8 cellular contexts compared by ENCODE assay signal in the genomic region with DNA sequence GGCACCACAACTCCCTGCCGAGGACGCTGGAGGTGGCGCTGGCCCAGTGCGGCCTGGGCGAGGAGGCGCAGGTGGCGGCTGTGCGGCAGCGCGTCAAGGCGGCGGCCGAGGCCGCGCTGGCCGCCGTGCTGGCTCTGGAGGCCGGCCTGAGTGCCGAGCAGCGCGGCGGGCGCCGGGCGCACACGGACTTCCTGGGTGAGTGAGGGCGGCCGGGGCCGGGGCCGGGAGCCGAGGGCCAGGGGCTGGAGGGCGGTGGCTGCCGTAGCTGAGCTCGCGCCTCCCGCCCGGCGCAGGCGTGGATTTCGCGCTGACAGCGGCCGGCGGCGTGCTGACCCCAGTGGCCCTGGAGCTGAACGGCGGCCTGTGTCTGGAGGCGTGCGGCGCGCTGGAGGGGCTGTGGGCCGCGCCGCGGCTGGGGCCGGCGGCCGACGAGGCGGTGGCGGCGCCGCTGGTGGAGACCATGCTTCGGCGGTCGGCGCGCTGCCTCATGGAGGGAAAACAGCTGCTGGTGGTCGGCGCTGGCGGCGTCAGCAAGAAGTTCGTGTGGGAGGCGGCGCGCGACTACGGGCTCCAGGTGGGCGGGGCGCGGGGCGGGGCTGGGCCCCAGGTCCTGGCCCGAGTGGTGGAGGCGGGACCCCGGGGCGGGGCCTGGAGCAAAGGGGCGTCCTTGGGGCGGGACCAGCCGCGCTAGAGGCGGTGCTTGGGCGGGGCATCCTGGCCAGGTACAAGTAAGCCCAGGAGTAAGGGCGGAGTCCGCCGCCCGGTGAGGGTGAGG. TPM values are rescaled to one million over a fixed set of nuclear protein-coding genes. Genes with fewer than 3 reads are reported as not detected.
DNase-seq lines count a peak whose midpoint lies in the region; ATAC-seq, FAIRE-seq and TF ChIP-seq lines count a peak whose summit lies in the region.

No MANE protein-coding gene starts in this region.

- ATAC-seq in GM21786 (IDR thresholded peaks at IDR 0.05; ENCODE audit: unreplicated experiment) (peak; percentile 84), natural killer cell (peak; percentile 92 to 99 (median 95))
- peak; percentile 87 to 89 for ATAC-seq in stimulated activated naive B cell treated with anti-CD40 and anti-IgM and Interleukin-4, amounts not matched to agents 10 μg/mL and 1 μg/mL and 100 μg/mL, for 72 hours (replicated peaks)

- H3K27me3 Mint-ChIP-seq in activated T-helper 1 cell treated with anti-CD3 and anti-CD28 coated beads, Interleukin-12 subunit alpha, Interleukin-12 subunit beta, Interleukin-2, Interleukin-4 antibody, amounts not matched to agents 30 ng/mL and 10 ng/mL and 1 ng/mL, durations not matched to agents 14 hours and 24 hours and 36 hours (ENCODE audit: insufficient read depth): peaks cover 11% of the 10 kb centered on the region
- no peaks in the 10 kb centered on the region for H3K27me3 Mint-ChIP-seq in natural killer cell (ENCODE audit: low read depth in 2 of 2)
- H3K27me3 Mint-ChIP-seq in stimulated activated naive B cell treated with anti-CD40 and anti-IgM and Interleukin-4, amounts not matched to agents 10 μg/mL and 1 μg/mL and 100 μg/mL, for 72 hours: no peaks in the 10 kb centered on the region

- no peaks in the 10 kb centered on the region for H3K9me3 Mint-ChIP-seq in activated T-helper 1 cell treated with anti-CD3 and anti-CD28 coated beads, Interleukin-12 subunit alpha, Interleukin-12 subunit beta, Interleukin-2, Interleukin-4 antibody, amounts not matched to agents 30 ng/mL and 10 ng/mL and 1 ng/mL, durations not matched to agents 14 hours and 24 hours and 36 hours
- H3K9me3 Mint-ChIP-seq in natural killer cell: no peaks in the 10 kb centered on the region
- H3K9me3 Mint-ChIP-seq in stimulated activated naive B cell treated with anti-CD40 and anti-IgM and Interleukin-4, amounts not matched to agents 10 μg/mL and 1 μg/mL and 100 μg/mL, for 72 hours: no peaks in the 10 kb centered on the region

- peak overlapping the region; percentile 70 for H3K27ac Mint-ChIP-seq in activated T-helper 1 cell treated with anti-CD3 and anti-CD28 coated beads, Interleukin-12 subunit alpha, Interleukin-12 subunit beta, Interleukin-2, Interleukin-4 antibody, amounts not matched to agents 30 ng/mL and 10 ng/mL and 1 ng/mL, durations not matched to agents 14 hours and 24 hours and 36 hours
- H3K27ac Mint-ChIP-seq in natural killer cell: peak overlapping the region; percentile 83 to 87
- peak overlapping the region; percentile 94 for H3K27ac Mint-ChIP-seq in stimulated activated naive B cell treated with anti-CD40 and anti-IgM and Interleukin-4, amounts not matched to agents 10 μg/mL and 1 μg/mL and 100 μg/mL, for 72 hours

- H3K36me3 Mint-ChIP-seq in activated T-helper 1 cell treated with anti-CD3 and anti-CD28 coated beads, Interleukin-12 subunit alpha, Interleukin-12 subunit beta, Interleukin-2, Interleukin-4 antibody, amounts not matched to agents 30 ng/mL and 10 ng/mL and 1 ng/mL, durations not matched to agents 14 hours and 24 hours and 36 hours (ENCODE audit: low read depth): no peaks in the 10 kb centered on the region
- no peaks in the 10 kb centered on the region for H3K36me3 Mint-ChIP-seq in natural killer cell
- peaks cover 0 to 5% of the 10 kb centered on the region in 2 donors for H3K36me3 Mint-ChIP-seq in stimulated activated naive B cell treated with anti-CD40 and anti-IgM and Interleukin-4, amounts not matched to agents 10 μg/mL and 1 μg/mL and 100 μg/mL, for 72 hours

- H3K4me1 Mint-ChIP-seq in activated T-helper 1 cell treated with anti-CD3 and anti-CD28 coated beads, Interleukin-12 subunit alpha, Interleukin-12 subunit beta, Interleukin-2, Interleukin-4 antibody, amounts not matched to agents 30 ng/mL and 10 ng/mL and 1 ng/mL, durations not matched to agents 14 hours and 24 hours and 36 hours (ENCODE audit: low read depth): peaks cover 30% of the 10 kb centered on the region
- H3K4me1 Mint-ChIP-seq in natural killer cell: peaks cover 21 to 70% of the 10 kb centered on the region in 2 donors
- H3K4me1 Mint-ChIP-seq in stimulated activated naive B cell treated with anti-CD40 and anti-IgM and Interleukin-4, amounts not matched to agents 10 μg/mL and 1 μg/mL and 100 μg/mL, for 72 hours: peaks cover 48 to 62% of the 10 kb centered on the region in 2 donors

- H3K4me3 Mint-ChIP-seq in activated T-helper 1 cell treated with anti-CD3 and anti-CD28 coated beads, Interleukin-12 subunit alpha, Interleukin-12 subunit beta, Interleukin-2, Interleukin-4 antibody, amounts not matched to agents 30 ng/mL and 10 ng/mL and 1 ng/mL, durations not matched to agents 14 hours and 24 hours and 36 hours: peak overlapping the region; percentile 72
- H3K4me3 Mint-ChIP-seq in natural killer cell: peak overlapping the region; percentile 79
- peak overlapping the region; percentile 80 for H3K4me3 Mint-ChIP-seq in stimulated activated naive B cell treated with anti-CD40 and anti-IgM and Interleukin-4, amounts not matched to agents 10 μg/mL and 1 μg/mL and 100 μg/mL, for 72 hours

- intact Hi-C loops in activated T-helper 1 cell treated with anti-CD3 and anti-CD28 coated beads, Interleukin-12 subunit alpha, Interleukin-12 subunit beta, Interleukin-2, Interleukin-4 antibody, amounts not matched to agents 30 ng/mL and 10 ng/mL and 1 ng/mL, durations not matched to agents 14 hours and 24 hours and 36 hours (cut with micrococcal nuclease): loop anchor here (1.0 to 2.0 kb wide), 5 partner anchors 7 to 43 kb away; a partner anchor contains a TSS
- intact Hi-C loops in natural killer cell (cut with micrococcal nuclease): loop anchor here (2.0 kb wide), 1 partner anchor 18 kb away; no protein-coding TSS in a partner anchor

- DNase-seq in DMS53 (lab: John Stamatoyannopoulos, UW): peak; percentile 98
- peak; percentile 89 to 90 for DNase-seq in Kasumi-1 (lab: John Stamatoyannopoulos, UW)
- peak; percentile 69 for DNase-seq in RCC 7860 (ENCODE audit: low spot score)
- DNase-seq in activated T-helper 1 cell treated with anti-CD3 and anti-CD28 coated beads, Interleukin-12 subunit alpha, Interleukin-12 subunit beta, Interleukin-2, Interleukin-4 antibody, amounts not matched to agents 30 ng/mL and 10 ng/mL and 1 ng/mL, durations not matched to agents 14 hours and 24 hours and 36 hours (ENCODE audit: low spot score): peak; percentile 95
- peak; percentile 76 for DNase-seq in fibroblast of gingiva (ENCODE audit: low read depth)
- DNase-seq in natural killer cell: peak; percentile 98
- peak; percentile 95 for DNase-seq in stimulated activated naive B cell treated with anti-CD40 and anti-IgM and Interleukin-4, amounts not matched to agents 10 μg/mL and 1 μg/mL and 100 μg/mL, for 72 hours

- no peak for TF ChIP-seq CTCF in natural killer cell (IDR thresholded peaks at IDR 0.05)

- no peak for FAIRE-seq in RCC 7860 (lab: Jason Lieb, UNC)

RNA-seq across cellular contexts. Expression of a gene that starts 5.4 kb away (rescaled TPM):
- total RNA-seq in activated T-helper 1 cell treated with anti-CD3 and anti-CD28 coated beads, Interleukin-12 subunit alpha, Interleukin-12 subunit beta, Interleukin-2, Interleukin-4 antibody, amounts not matched to agents 30 ng/mL and 10 ng/mL and 1 ng/mL, durations not matched to agents 14 hours and 24 hours and 36 hours: 0.62 and 0.81 TPM in 2 replicates
- total RNA-seq in natural killer cell: 10 to 100 TPM; 25.0 to 29.0 (median 25.0) TPM

RNA-seq across cellular contexts. Expression of a gene that starts 7.5 kb away (rescaled TPM):
- 84.1 and 86.2 TPM in 2 replicates for total RNA-seq in activated T-helper 1 cell treated with anti-CD3 and anti-CD28 coated beads, Interleukin-12 subunit alpha, Interleukin-12 subunit beta, Interleukin-2, Interleukin-4 antibody, amounts not matched to agents 30 ng/mL and 10 ng/mL and 1 ng/mL, durations not matched to agents 14 hours and 24 hours and 36 hours
- 10 to 100 TPM; 81.0 to 89.6 (median 84.6) TPM for total RNA-seq in natural killer cell

RNA-seq across cellular contexts. Expression of a gene that starts 16.6 kb away (rescaled TPM):
- total RNA-seq in activated T-helper 1 cell treated with anti-CD3 and anti-CD28 coated beads, Interleukin-12 subunit alpha, Interleukin-12 subunit beta, Interleukin-2, Interleukin-4 antibody, amounts not matched to agents 30 ng/mL and 10 ng/mL and 1 ng/mL, durations not matched to agents 14 hours and 24 hours and 36 hours: 108 and 109 TPM in 2 replicates
- 100 to 1,000 TPM; 240 to 301 (median 269) TPM for total RNA-seq in natural killer cell

RNA-seq across cellular contexts. Expression of a gene that starts 16.9 kb away (rescaled TPM):
- 131 and 135 TPM in 2 replicates for total RNA-seq in activated T-helper 1 cell treated with anti-CD3 and anti-CD28 coated beads, Interleukin-12 subunit alpha, Interleukin-12 subunit beta, Interleukin-2, Interleukin-4 antibody, amounts not matched to agents 30 ng/mL and 10 ng/mL and 1 ng/mL, durations not matched to agents 14 hours and 24 hours and 36 hours
- total RNA-seq in natural killer cell: 100 to 1,000 TPM; 314 to 359 (median 342) TPM

RNA-seq across cellular contexts. Expression of a gene that starts 19.2 kb away (rescaled TPM):
- total RNA-seq in activated T-helper 1 cell treated with anti-CD3 and anti-CD28 coated beads, Interleukin-12 subunit alpha, Interleukin-12 subunit beta, Interleukin-2, Interleukin-4 antibody, amounts not matched to agents 30 ng/mL and 10 ng/mL and 1 ng/mL, durations not matched to agents 14 hours and 24 hours and 36 hours: 260 and 263 TPM in 2 replicates
- total RNA-seq in natural killer cell: 100 to 1,000 TPM; 222 to 245 (median 233) TPM

Comparison
In these comparisons a context has a peak if more than half of its experiments do, and no peak if none do; other contexts are left out.
1. Peak in every context shown above with its lines: DNase-seq and ATAC-seq.
2. RNA of a gene that starts 5.4 kb away (total RNA-seq): 25.0 to 29.0 TPM in natural killer cell; 0.62 to 0.81 TPM in activated T-helper 1 cell treated with anti-CD3 and anti-CD28 coated beads, Interleukin-12 subunit alpha, Interleukin-12 subunit beta, Interleukin-2, Interleukin-4 antibody, amounts not matched to agents 30 ng/mL and 10 ng/mL and 1 ng/mL, durations not matched to agents 14 hours and 24 hours and 36 hours; every median in the first group is over 10 times any median in the second.